In genomic region chr4:156377036-156377700, GRCh38 we compare ENCODE assay signal across 1 cellular context.
TF ChIP-seq lines count a peak whose summit lies in the region.

No MANE protein-coding gene starts in this region.

TF ChIP-seq in GM23338, 12 proteins besides CTCF, POLR2A, EP300 and RAD21 (continued from another document):
- TF ChIP-seq REST (IDR thresholded peaks at IDR 0.05; ENCODE audit: unreplicated experiment) = no peak
- no peak for TF ChIP-seq CREB1 (CRISPR knock-in tag; IDR thresholded peaks at IDR 0.05; ENCODE audit: low read depth)
- TF ChIP-seq NANOG (IDR thresholded peaks at IDR 0.05; ENCODE audit: borderline replicate concordance) = no peak
- no peak for TF ChIP-seq JUNB (IDR thresholded peaks at IDR 0.05; ENCODE audit: unreplicated experiment)
- no peak for TF ChIP-seq POLR2AphosphoS5 (IDR thresholded peaks at IDR 0.05; ENCODE audit: low read depth)
